ENCODE assay signal across 22 cellular contexts in the genomic region with DNA sequence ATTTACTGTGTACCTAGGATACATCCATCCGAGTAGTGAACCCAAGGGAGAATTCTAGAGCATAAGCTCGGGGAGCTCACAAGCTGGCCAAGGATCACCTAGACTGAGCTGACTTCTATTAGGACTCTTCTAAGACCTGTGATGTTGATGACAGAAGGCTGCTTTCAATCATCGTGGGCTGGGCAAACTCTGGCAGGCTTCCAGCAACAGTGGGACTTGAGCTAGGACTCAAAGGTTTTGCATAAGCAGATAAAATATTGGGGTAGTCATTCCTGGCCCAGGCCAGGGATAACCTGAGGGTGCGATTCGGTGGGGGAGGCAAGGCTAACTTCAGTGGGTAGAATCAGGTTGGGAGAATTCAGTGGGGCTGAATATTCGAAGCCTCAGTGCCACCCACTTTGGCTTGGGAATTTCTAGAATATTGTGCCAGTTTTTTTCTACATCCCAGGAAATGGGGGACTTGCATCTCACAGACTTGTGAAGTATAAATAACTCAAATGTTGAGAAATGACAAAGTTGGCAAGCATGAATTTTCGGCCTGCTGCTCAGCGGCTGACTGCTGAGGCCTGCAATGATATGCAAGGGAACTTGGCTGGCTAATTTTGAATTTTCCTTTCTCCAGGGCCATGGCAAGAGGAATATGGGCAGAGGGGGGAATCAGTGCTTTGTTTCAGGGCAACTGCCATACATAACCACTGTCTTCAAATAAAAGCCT.
DNase-seq lines count a peak whose midpoint lies in the region; ATAC-seq and TF ChIP-seq lines count a peak whose summit lies in the region.
"Had no signal": no experiment of that assay in that cellular context is flagged by ENCODE, and none has a peak within 500 bp of the region (broad histone marks: within the 10 kb centered on the region; RNA-seq: fewer than 3 reads in every experiment).

No MANE protein-coding gene starts in this region.

- H3K4me3 ChIP-seq in BLaER1: no peak overlapping the region
- no peak overlapping the region for H3K4me3 ChIP-seq in osteoblast (ENCODE audit: insufficient read depth, low read length)

- no peak overlapping the region for H2AFZ ChIP-seq in osteoblast (ENCODE audit: low read length)

- H3K4me2 ChIP-seq in BLaER1 (peak overlapping the region; percentile 93), osteoblast (ENCODE audit: insufficient read depth, low read length) (no peak overlapping the region)

- DNase-seq in NCI-H82 (lab: John Stamatoyannopoulos, UW) (peak; percentile 74), fibroblast of gingiva (ENCODE audit: low read depth) (peak; percentile 76), osteoblast (ENCODE audit: insufficient read length, low spot score, missing footprints) (peak; percentile 48), GM20000 (ENCODE audit: low spot score) (no peak)
- no peak for DNase-seq in activated naive CD4-positive, alpha-beta T cell treated with anti-CD3 and anti-CD28 coated beads, Interleukin-2, amount 50 U/mL, for 72 hours (ENCODE audit: low spot score in 2 of 2)
- DNase-seq: activated CD4-positive, alpha-beta T cell treated with anti-CD3 and anti-CD28 coated beads for 48 hours; AML-193; COR-L47; cortex of kidney; foreskin keratinocyte; mesenchymal stem cell; naive thymus-derived CD8-positive, alpha-beta T cell; NCI-H2107; NCI-H748 treated with DMSO at 0.1 percent for 48 hours; small intestine; stimulated activated naive CD4-positive, alpha-beta T cell treated with Interleukin-2 at 50 U/mL for 16 hours; T-cell; trophoblast cell had no signal

- H3K4me1 ChIP-seq in BLaER1 (peaks cover 94% of the 10 kb centered on the region), osteoblast (ENCODE audit: insufficient read depth, low read length) (no peaks in the 10 kb centered on the region)

- no peaks in the 10 kb centered on the region for H3K36me3 Mint-ChIP-seq in activated naive CD4-positive, alpha-beta T cell treated with anti-CD3 and anti-CD28 coated beads, Interleukin-2, amount 50 U/mL, for 72 hours
- H3K36me3 Mint-ChIP-seq: naive thymus-derived CD8-positive, alpha-beta T cell; T-cell had no signal

- H3K27ac Mint-ChIP-seq in activated naive CD4-positive, alpha-beta T cell treated with anti-CD3 and anti-CD28 coated beads, Interleukin-2, amount 50 U/mL, for 72 hours: no peak overlapping the region
- H3K27ac Mint-ChIP-seq: activated naive CD8-positive, alpha-beta T cell; activated T-helper 1 cell treated with anti-CD3 and anti-CD28 coated beads, Interleukin-12 subunit alpha, Interleukin-12 subunit beta, Interleukin-2, Interleukin-4 antibody, amounts not matched to agents 30 ng/mL and 10 ng/mL and 1 ng/mL, durations not matched to agents 14 hours and 24 hours and 36 hours; T-cell had no signal

- no peaks in the 10 kb centered on the region for H3K9me3 Mint-ChIP-seq in activated naive CD4-positive, alpha-beta T cell treated with anti-CD3 and anti-CD28 coated beads, Interleukin-2, amount 50 U/mL, for 72 hours
- H3K9me3 Mint-ChIP-seq: activated T-helper 1 cell treated with anti-CD3 and anti-CD28 coated beads, Interleukin-12 subunit alpha, Interleukin-12 subunit beta, Interleukin-2, Interleukin-4 antibody, amounts not matched to agents 30 ng/mL and 10 ng/mL and 1 ng/mL, durations not matched to agents 14 hours and 24 hours and 36 hours had no signal

- TF ChIP-seq CTCF in osteoblast (IDR thresholded peaks at IDR 0.05; ENCODE audit: extremely low read depth, low read depth, low read length): no peak
- no peak for TF ChIP-seq CTCF in GM20000 (IDR thresholded peaks at IDR 0.05; ENCODE audit: extremely low read depth, missing control alignments)

- no peak overlapping the region for H3K9ac ChIP-seq in BLaER1

- no peak overlapping the region for H3K27ac ChIP-seq in BLaER1
- no peak overlapping the region for H3K27ac ChIP-seq in osteoblast (ENCODE audit: low read depth, low read length)
- H3K27ac ChIP-seq: foreskin keratinocyte had no signal

- H3K9me3 ChIP-seq in BLaER1 (no peaks in the 10 kb centered on the region), osteoblast (ENCODE audit: low read depth, low read length) (no peaks in the 10 kb centered on the region)

- H4K20me1 ChIP-seq in BLaER1: peaks cover 90% of the 10 kb centered on the region
- no peaks in the 10 kb centered on the region for H4K20me1 ChIP-seq in osteoblast (ENCODE audit: insufficient read depth, low read length)

- H3K79me2 ChIP-seq in osteoblast (ENCODE audit: insufficient read depth, low read length): no peaks in the 10 kb centered on the region

- peaks cover 15% of the 10 kb centered on the region; the same call in 1 of the 2 replicates for H3K36me3 ChIP-seq in BLaER1
- H3K36me3 ChIP-seq in osteoblast (ENCODE audit: insufficient read depth, low read length): no peaks in the 10 kb centered on the region

- ATAC-seq in HG03457 (IDR thresholded peaks at IDR 0.05; ENCODE audit: unreplicated experiment): no peak
- ATAC-seq in activated naive CD4-positive, alpha-beta T cell treated with anti-CD3 and anti-CD28 coated beads, Interleukin-2, amount 50 U/mL, for 72 hours: no peak
- ATAC-seq: foreskin keratinocyte; naive thymus-derived CD8-positive, alpha-beta T cell; T-cell had no signal

- H3K27me3 ChIP-seq in BLaER1 (no peaks in the 10 kb centered on the region), osteoblast (ENCODE audit: insufficient read depth, low read length) (no peaks in the 10 kb centered on the region)
- H3K27me3 ChIP-seq: foreskin keratinocyte had no signal

Comparison
In these comparisons a context has a peak if more than half of its experiments do, and no peak if none do; other contexts are left out.
1. DNase-seq: peak in NCI-H82 (single experiment), fibroblast of gingiva (single experiment) and osteoblast (single experiment); none in GM20000 (single experiment) and activated naive CD4-positive, alpha-beta T cell treated with anti-CD3 and anti-CD28 coated beads, Interleukin-2, amount 50 U/mL, for 72 hours (0 of 2).